ENCODE assay signal across 16 cellular contexts in the genomic region with DNA sequence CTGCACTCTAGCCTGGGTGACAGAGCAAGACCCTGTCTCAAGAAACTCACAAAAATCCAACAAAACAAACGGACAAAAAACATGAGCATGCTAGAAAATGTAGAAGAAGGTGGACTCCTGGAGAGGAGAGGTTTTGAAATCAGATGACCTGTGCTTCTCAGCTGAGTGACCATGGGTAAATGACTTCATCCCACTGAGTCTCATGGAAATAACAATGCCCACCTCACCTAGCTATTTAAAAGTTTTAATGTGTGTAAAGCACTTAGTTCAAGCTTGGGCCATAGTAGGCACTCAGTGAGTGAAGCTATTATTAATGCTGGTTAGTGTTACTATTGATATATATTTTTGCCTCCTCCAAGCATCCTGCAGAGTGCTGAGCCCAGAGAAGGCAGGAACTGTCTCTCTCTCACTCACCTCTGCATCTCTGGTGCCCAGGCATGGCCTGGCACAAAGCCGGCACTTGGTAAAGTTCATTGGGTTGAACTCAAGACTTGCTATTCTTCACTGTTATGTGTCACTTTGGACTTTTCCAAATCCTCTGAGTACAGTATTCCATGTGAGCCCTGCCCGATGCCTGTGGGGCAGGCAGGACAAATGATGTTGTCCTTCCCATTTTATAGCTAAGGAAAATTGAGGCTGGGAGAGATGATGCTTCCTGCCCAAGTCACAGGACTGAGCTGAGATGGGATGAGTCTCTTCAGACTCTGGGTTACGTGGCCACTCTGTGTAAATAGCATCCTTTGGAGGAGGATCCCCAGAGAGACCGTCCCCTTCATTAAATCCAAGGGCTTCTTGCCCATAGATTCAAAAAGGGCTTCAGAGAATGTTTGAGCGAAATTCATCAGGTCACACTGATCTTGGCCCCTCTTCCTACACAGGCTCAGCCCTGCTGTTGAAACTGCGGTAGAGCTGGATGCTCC.
DNase-seq lines count a peak whose midpoint lies in the region; ATAC-seq and TF ChIP-seq lines count a peak whose summit lies in the region.
"Had no signal": no experiment of that assay in that cellular context is flagged by ENCODE, and none has a peak within 500 bp of the region (broad histone marks: within the 10 kb centered on the region; RNA-seq: fewer than 3 reads in every experiment).

No MANE protein-coding gene starts in this region.

- H3K36me3 ChIP-seq in rectal smooth muscle tissue (ENCODE audit: control insufficient read depth, insufficient read depth, low read length): no peaks in the 10 kb centered on the region
- H3K36me3 ChIP-seq: right atrium auricular region had no signal

- H3K4me3 ChIP-seq in epithelial cell of proximal tubule (ENCODE audit: low read depth, low read length) (no peak overlapping the region), rectal smooth muscle tissue (ENCODE audit: low read length) (no peak overlapping the region)
- H3K4me3 ChIP-seq: right atrium auricular region had no signal

- H3K27ac Mint-ChIP-seq in stimulated activated naive CD8-positive, alpha-beta T cell treated with anti-CD3 and anti-CD28 coated beads, Interleukin-15, amount 100 ng/mL, for 72 hours: no peak overlapping the region
- H3K27ac Mint-ChIP-seq in immature natural killer cell: no peak overlapping the region
- H3K27ac Mint-ChIP-seq in activated CD4-positive, alpha-beta memory T cell treated with anti-CD3 and anti-CD28 coated beads for 36 hours: no peak overlapping the region
- H3K27ac Mint-ChIP-seq: activated T-helper 1 cell treated with anti-CD3 and anti-CD28 coated beads, Interleukin-12 subunit alpha, Interleukin-12 subunit beta, Interleukin-2, Interleukin-4 antibody, amounts not matched to agents 30 ng/mL and 10 ng/mL and 1 ng/mL, durations not matched to agents 14 hours and 24 hours and 36 hours; natural killer cell; stimulated activated naive CD8-positive, alpha-beta T cell treated with anti-CD3 and anti-CD28 coated beads, Interleukin-15, Interleukin-2, amounts not matched to agents 100 ng/mL and 50 ng/mL, for 24 hours had no signal

- TF ChIP-seq CTCF in epithelial cell of proximal tubule (conservative IDR thresholded peaks at IDR 0.05; ENCODE audit: low read depth, low read length): no peak

- no peak for DNase-seq in stimulated activated naive CD8-positive, alpha-beta T cell treated with anti-CD3 and anti-CD28 coated beads, Interleukin-15, amount 100 ng/mL, for 72 hours
- DNase-seq in stimulated activated naive CD8-positive, alpha-beta T cell treated with anti-CD3 and anti-CD28 coated beads, Interleukin-15, Interleukin-2, amounts not matched to agents 100 U/mL and 50 U/mL, for 24 hours: no peak
- DNase-seq in epithelial cell of proximal tubule (ENCODE audit: low read depth) (peak; percentile 86), SHP77 (lab: John Stamatoyannopoulos, UW) (no peak), immature natural killer cell (no peak)
- no peak for DNase-seq in activated CD4-positive, alpha-beta memory T cell treated with anti-CD3 and anti-CD28 coated beads for 36 hours
- DNase-seq: activated CD4-positive, alpha-beta T cell treated with anti-CD3 and anti-CD28 coated beads, Interleukin-2, amount 50 U/mL, for 1 hour; glutamatergic neuron; KBM-7; natural killer cell; NCI-H1694 had no signal

- intact Hi-C loops in activated CD4-positive, alpha-beta memory T cell treated with anti-CD3 and anti-CD28 coated beads for 36 hours (cut with micrococcal nuclease): no loop called here

- H3K9me3 Mint-ChIP-seq in stimulated activated naive CD8-positive, alpha-beta T cell treated with anti-CD3 and anti-CD28 coated beads, Interleukin-15, amount 100 ng/mL, for 72 hours: no peaks in the 10 kb centered on the region
- no peaks in the 10 kb centered on the region for H3K9me3 Mint-ChIP-seq in immature natural killer cell
- peaks cover 7% of the 10 kb centered on the region for H3K9me3 Mint-ChIP-seq in activated CD4-positive, alpha-beta memory T cell treated with anti-CD3 and anti-CD28 coated beads for 36 hours
- H3K9me3 Mint-ChIP-seq: natural killer cell; stimulated activated naive CD8-positive, alpha-beta T cell treated with anti-CD3 and anti-CD28 coated beads, Interleukin-15, Interleukin-2, amounts not matched to agents 100 ng/mL and 50 ng/mL, for 24 hours had no signal

- no peaks in the 10 kb centered on the region for H3K4me1 Mint-ChIP-seq in stimulated activated naive CD8-positive, alpha-beta T cell treated with anti-CD3 and anti-CD28 coated beads, Interleukin-15, amount 100 ng/mL, for 72 hours
- H3K4me1 Mint-ChIP-seq in immature natural killer cell: no peaks in the 10 kb centered on the region
- no peaks in the 10 kb centered on the region for H3K4me1 Mint-ChIP-seq in activated CD4-positive, alpha-beta memory T cell treated with anti-CD3 and anti-CD28 coated beads for 36 hours (ENCODE audit: low read depth)
- H3K4me1 Mint-ChIP-seq: natural killer cell had no signal

- ATAC-seq in stimulated activated naive CD8-positive, alpha-beta T cell treated with anti-CD3 and anti-CD28 coated beads, Interleukin-15, amount 100 ng/mL, for 72 hours: peak; percentile 31
- ATAC-seq in stimulated activated naive CD8-positive, alpha-beta T cell treated with anti-CD3 and anti-CD28 coated beads, Interleukin-15, Interleukin-2, amounts not matched to agents 100 U/mL and 50 U/mL, for 24 hours: no peak
- no peak for ATAC-seq in HG03135 (IDR thresholded peaks at IDR 0.05; ENCODE audit: unreplicated experiment)
- ATAC-seq: natural killer cell had no signal

- CTCF ChIA-PET in activated CD4-positive, alpha-beta memory T cell treated with anti-CD3 and anti-CD28 coated beads for 36 hours (lab: Charles Lee): interaction anchor here (1.1 kb wide), 2 partner anchors 17 to 245 kb away, joined by 3 to 5 read pairs; no protein-coding TSS in a partner anchor

- H3K4me3 Mint-ChIP-seq in stimulated activated naive CD8-positive, alpha-beta T cell treated with anti-CD3 and anti-CD28 coated beads, Interleukin-15, amount 100 ng/mL, for 72 hours: no peak overlapping the region
- H3K4me3 Mint-ChIP-seq in immature natural killer cell: no peak overlapping the region
- no peak overlapping the region for H3K4me3 Mint-ChIP-seq in activated CD4-positive, alpha-beta memory T cell treated with anti-CD3 and anti-CD28 coated beads for 36 hours
- H3K4me3 Mint-ChIP-seq: activated T-helper 1 cell treated with anti-CD3 and anti-CD28 coated beads, Interleukin-12 subunit alpha, Interleukin-12 subunit beta, Interleukin-2, Interleukin-4 antibody, amounts not matched to agents 30 ng/mL and 10 ng/mL and 1 ng/mL, durations not matched to agents 14 hours and 24 hours and 36 hours; natural killer cell; stimulated activated naive CD8-positive, alpha-beta T cell treated with anti-CD3 and anti-CD28 coated beads, Interleukin-15, Interleukin-2, amounts not matched to agents 100 ng/mL and 50 ng/mL, for 24 hours had no signal

- peak overlapping the region; percentile 91 for H3K27ac ChIP-seq in rectal smooth muscle tissue (ENCODE audit: low read depth, low read length)
- H3K27ac ChIP-seq: right atrium auricular region had no signal

- no peaks in the 10 kb centered on the region for H3K27me3 ChIP-seq in rectal smooth muscle tissue (ENCODE audit: control insufficient read depth, insufficient read depth, low read length)
- H3K27me3 ChIP-seq: right atrium auricular region had no signal

- H3K4me1 ChIP-seq in rectal smooth muscle tissue (ENCODE audit: control insufficient read depth, insufficient read depth, low read length): peaks cover 19% of the 10 kb centered on the region
- H3K4me1 ChIP-seq: right atrium auricular region had no signal

- H3K9ac ChIP-seq in rectal smooth muscle tissue (ENCODE audit: low read length): no peak overlapping the region

- peaks cover 38% of the 10 kb centered on the region for H3K27me3 Mint-ChIP-seq in stimulated activated naive CD8-positive, alpha-beta T cell treated with anti-CD3 and anti-CD28 coated beads, Interleukin-15, amount 100 ng/mL, for 72 hours
- H3K27me3 Mint-ChIP-seq in immature natural killer cell (ENCODE audit: low read depth in 3 of 3): peaks cover 1 to 9% (median 9%) of the 10 kb centered on the region in 3 donors
- peaks cover 10% of the 10 kb centered on the region for H3K27me3 Mint-ChIP-seq in activated CD4-positive, alpha-beta memory T cell treated with anti-CD3 and anti-CD28 coated beads for 36 hours

- H3K36me3 Mint-ChIP-seq in immature natural killer cell: no peaks in the 10 kb centered on the region
- H3K36me3 Mint-ChIP-seq in activated CD4-positive, alpha-beta memory T cell treated with anti-CD3 and anti-CD28 coated beads for 36 hours: no peaks in the 10 kb centered on the region
- H3K36me3 Mint-ChIP-seq: natural killer cell had no signal

- POLR2A ChIA-PET in activated CD4-positive, alpha-beta memory T cell treated with anti-CD3 and anti-CD28 coated beads for 36 hours (lab: Charles Lee): no interaction called here
